In the genomic region with DNA sequence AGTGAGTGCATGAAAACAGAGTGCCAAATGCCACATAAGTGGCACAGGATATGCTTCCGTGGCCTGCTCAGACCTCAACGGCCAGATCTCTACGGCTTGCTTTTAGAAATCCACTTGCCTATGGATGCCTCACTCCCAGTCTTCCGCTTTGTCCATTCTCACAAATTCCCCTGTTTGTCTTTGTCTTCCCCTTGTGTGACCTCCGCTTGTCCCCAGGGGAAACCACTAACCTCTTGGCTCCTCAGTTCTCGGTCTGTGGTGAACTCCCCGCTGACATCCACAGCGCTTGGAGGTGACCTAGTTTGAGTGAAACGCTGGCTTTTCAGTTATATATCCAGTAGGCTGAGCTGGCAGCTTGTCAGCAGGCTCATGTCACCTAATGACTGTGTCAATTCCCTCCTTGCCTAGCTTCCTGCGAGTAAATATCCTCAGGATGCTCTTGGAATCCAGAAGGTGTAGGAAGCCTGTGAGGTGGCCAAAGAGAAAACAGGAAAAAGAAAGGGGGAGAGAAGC, we compare ENCODE assay signal across 9 cellular contexts.
DNase-seq lines count a peak whose midpoint lies in the region; ATAC-seq and TF ChIP-seq lines count a peak whose summit lies in the region.
"Had no signal": no experiment of that assay in that cellular context is flagged by ENCODE, and none has a peak within 500 bp of the region (broad histone marks: within the 10 kb centered on the region; RNA-seq: fewer than 3 reads in every experiment).

No MANE protein-coding gene starts in this region.

- no peaks in the 10 kb centered on the region for H3K36me3 ChIP-seq in transverse colon
- no peaks in the 10 kb centered on the region for H3K36me3 ChIP-seq in suprapubic skin

- H3K4me3 Mint-ChIP-seq in MCF 10A (ENCODE audit: unreplicated experiment), result no peak overlapping the region

- H3K27ac ChIP-seq in transverse colon (peak overlapping the region in 3 of 4 donors; percentile 22 to 58 (median 36)), suprapubic skin (no peak overlapping the region)
- H3K27ac ChIP-seq: C4-2B had no signal

- no peaks in the 10 kb centered on the region for H3K36me3 Mint-ChIP-seq in MCF 10A (ENCODE audit: insufficient read depth, unreplicated experiment)

- in situ Hi-C loops in T47D (cut with HindIII; ENCODE audit: low pct_unique_long_range_greater_than_20kb, low sequenced_read_pairs) (no loop called here), transverse colon (cut with MboI; ENCODE audit: low pct_ligation_motif_present in 1 of 4, low pct_unique_long_range_greater_than_20kb in 1 of 4, low sequenced_read_pairs in 3 of 4) (no loop called here)

- TF ChIP-seq POLR2A in transverse colon (IDR thresholded peaks at IDR 0.05), result no peak
- no peak for TF ChIP-seq POLR2A in suprapubic skin (IDR thresholded peaks at IDR 0.05)

- no peaks in the 10 kb centered on the region for H3K9me3 ChIP-seq in transverse colon
- no peaks in the 10 kb centered on the region for H3K9me3 ChIP-seq in suprapubic skin

- intact Hi-C loops in MCF 10A (cut with micrococcal nuclease) (no loop called here), transverse colon (cut with DNase I; ENCODE audit: low total_unique reads) (no loop called here)

- BruUV-seq in MCF 10A (replicated peaks; lab: Mats Ljungman, UMichigan), result no TSS peak

- no peaks in the 10 kb centered on the region for H3K27me3 Mint-ChIP-seq in MCF 10A (ENCODE audit: insufficient read depth, unreplicated experiment)

- ATAC-seq in omental fat pad (ENCODE audit: low FRiP score) (no peak), GM21786 (IDR thresholded peaks at IDR 0.05; ENCODE audit: unreplicated experiment) (no peak)

- CTCF ChIA-PET in MCF 10A (lab: Yijun Ruan, JAX), result no interaction called here

- no peak overlapping the region for H3K27ac Mint-ChIP-seq in MCF 10A (ENCODE audit: low read depth, unreplicated experiment)

- H3K9me3 Mint-ChIP-seq in MCF 10A (ENCODE audit: unreplicated experiment), result no peaks in the 10 kb centered on the region

- no peaks in the 10 kb centered on the region for H3K27me3 ChIP-seq in transverse colon
- no peaks in the 10 kb centered on the region for H3K27me3 ChIP-seq in suprapubic skin

- POLR2A ChIA-PET in MCF 10A (lab: Yijun Ruan, JAX), result no interaction called here

- 66 to 81% methylated on average over 8 to 10 of the region's 10 CpGs for WGBS in transverse colon (ENCODE audit: low coverage in 1 of 2), 2 donors
- 61% methylated on average over 10 of the region's 10 CpGs for WGBS in suprapubic skin

- DNase-seq in T47D (ENCODE audit: low read depth in 1 of 2, low spot score in 1 of 2) (peak; percentile 71 to 92), MCF 10A (ENCODE audit: unreplicated experiment) (no peak), iris pigment epithelial cell (ENCODE audit: low read depth) (peak; percentile 72), transverse colon (peak; percentile 42), omental fat pad (ENCODE audit: low spot score) (no peak), suprapubic skin (ENCODE audit: low spot score in 2 of 2) (no peak)
- DNase-seq in activated gamma-delta T cell treated with anti-CD3 and anti-CD28 coated beads, Interleukin-2, amount 50 U/mL, for 16 hours (ENCODE audit: low read depth), result peak; percentile 28

- H3K4me3 ChIP-seq in transverse colon (no peak overlapping the region), suprapubic skin (no peak overlapping the region)

- H3K4me1 ChIP-seq in transverse colon (peaks cover 0 to 23% (median 2%) of the 10 kb centered on the region in 4 donors), suprapubic skin (peaks cover 8% of the 10 kb centered on the region)

- peaks cover 3% of the 10 kb centered on the region for H3K4me1 Mint-ChIP-seq in MCF 10A (ENCODE audit: insufficient read depth, unreplicated experiment)

- TF ChIP-seq EP300 in transverse colon (IDR thresholded peaks at IDR 0.05; ENCODE audit: low read depth) (no peak), suprapubic skin (IDR thresholded peaks at IDR 0.05) (no peak)

- TF ChIP-seq CTCF in MCF 10A (IDR thresholded peaks at IDR 0.05; ENCODE audit: unreplicated experiment) (no peak), transverse colon (IDR thresholded peaks at IDR 0.05) (no peak), omental fat pad (IDR thresholded peaks at IDR 0.05) (no peak), suprapubic skin (IDR thresholded peaks at IDR 0.05) (no peak)

Comparison
In these comparisons a context has a peak if more than half of its experiments do, and no peak if none do; other contexts are left out.
1. DNase-seq: peak in T47D (2 of 2), activated gamma-delta T cell treated with anti-CD3 and anti-CD28 coated beads, Interleukin-2, amount 50 U/mL, for 16 hours (single experiment), iris pigment epithelial cell (single experiment) and transverse colon (single experiment); none in MCF 10A (single experiment), omental fat pad (single experiment) and suprapubic skin (0 of 2).